In genomic region chr1:234721476-234722266, GRCh38 we compare ENCODE assay signal across 8 cellular contexts.
A peak's percentile ranks its signal among the peaks of the same experiment; 100 is the strongest.
DNase-seq lines count a peak whose midpoint lies in the region; ATAC-seq and TF ChIP-seq lines count a peak whose summit lies in the region.

No MANE protein-coding gene starts in this region.

- DNase-seq in SIG-M5 treated with dmso at 0.1 percent for 504 hours (lab: John Stamatoyannopoulos, UW; ENCODE audit: unreplicated experiment) (peak; percentile 23), SIG-M5 (lab: John Stamatoyannopoulos, UW) (no peak), cerebellum (ENCODE audit: low spot score) (peak; percentile 55), medulla oblongata (ENCODE audit: extremely low spot score) (peak; percentile 71), thyroid gland (peak; percentile 83 to 87), NCI-H774 (lab: John Stamatoyannopoulos, UW) (no peak)

- H3K4me1 ChIP-seq in thyroid gland: peaks cover 91 to 96% of the 10 kb centered on the region in 2 donors

- peak overlapping the region; percentile 97 to 100 (median 99) for H3K27ac ChIP-seq in thyroid gland

- no peaks in the 10 kb centered on the region for H3K9me3 ChIP-seq in thyroid gland

- TF ChIP-seq CTCF in thyroid gland (IDR thresholded peaks at IDR 0.05): no peak

- WGBS in thyroid gland, 2 donors: 8% methylated on average over 12 of the region's 12 CpGs

- ATAC-seq in GM19324 (IDR thresholded peaks at IDR 0.05; ENCODE audit: low FRiP score, unreplicated experiment) (no peak), HG03196 (IDR thresholded peaks at IDR 0.05; ENCODE audit: unreplicated experiment) (no peak)

- TF ChIP-seq POLR2A in thyroid gland (IDR thresholded peaks at IDR 0.05): peak; percentile 36 to 79

- H3K36me3 ChIP-seq in thyroid gland: no peaks in the 10 kb centered on the region

- H3K27me3 ChIP-seq in thyroid gland: no peaks in the 10 kb centered on the region

- H3K4me3 ChIP-seq in thyroid gland (replicated peaks in 1 of 3): no peak overlapping the region

- intact Hi-C loops in thyroid gland (cut with DNase I): loop anchor here (5.0 to 10.0 kb wide), 2 partner anchors 114 to 263 kb away; no protein-coding TSS in a partner anchor

Comparison
In these comparisons a context has a peak if more than half of its experiments do, and no peak if none do; other contexts are left out.
1. DNase-seq: peak in SIG-M5 treated with dmso at 0.1 percent for 504 hours (single experiment), cerebellum (single experiment), medulla oblongata (single experiment) and thyroid gland (2 of 2); none in SIG-M5 (single experiment) and NCI-H774 (single experiment).